19 cellular contexts compared by ENCODE assay signal in genomic region chr20:61785567-61785816, GRCh38.
DNase-seq lines count a peak whose midpoint lies in the region; ATAC-seq and TF ChIP-seq lines count a peak whose summit lies in the region.
"Had no signal": no experiment of that assay in that cellular context is flagged by ENCODE, and none has a peak within 500 bp of the region (broad histone marks: within the 10 kb centered on the region; RNA-seq: fewer than 3 reads in every experiment).

No MANE protein-coding gene starts in this region.

- peak; percentile 58 for DNase-seq in osteoblast (ENCODE audit: insufficient read length, low spot score, missing footprints)
- no peak for DNase-seq in G401 (ENCODE audit: low spot score)
- DNase-seq in HFFc6 = no peak
- DNase-seq: 8988T; ACHN; AML-193; BE2C; CD4-positive, CD25-positive, alpha-beta regulatory T cell; CD8-positive, alpha-beta T cell; DMS 273 treated with DMSO at 0.1 percent for 48 hours; EL; GF-D8; GOT3 had no signal

- peaks cover 19% of the 10 kb centered on the region for H3K27me3 Mint-ChIP-seq in HFFc6 (ENCODE audit: insufficient read depth)
- H3K27me3 Mint-ChIP-seq: CD4-positive, CD25-positive, alpha-beta regulatory T cell had no signal

- H3K4me1 Mint-ChIP-seq in HFFc6 (ENCODE audit: low read depth) = no peaks in the 10 kb centered on the region
- H3K4me1 Mint-ChIP-seq: CD4-positive, CD25-positive, alpha-beta regulatory T cell had no signal

- no peaks in the 10 kb centered on the region for H3K36me3 ChIP-seq in BLaER1
- no peaks in the 10 kb centered on the region for H3K36me3 ChIP-seq in osteoblast (ENCODE audit: insufficient read depth, low read length)
- H3K36me3 ChIP-seq: BE2C, HAP-1 had no signal

- H3K4me1 ChIP-seq in BLaER1 (peaks cover 44% of the 10 kb centered on the region), osteoblast (ENCODE audit: insufficient read depth, low read length) (no peaks in the 10 kb centered on the region)
- H3K4me1 ChIP-seq: A549, BE2C, HAP-1 had no signal

- H3K4me2 ChIP-seq in BLaER1 (peak overlapping the region; percentile 75), osteoblast (ENCODE audit: insufficient read depth, low read length) (no peak overlapping the region)
- H3K4me2 ChIP-seq: A549 had no signal

- H3K27ac Mint-ChIP-seq in HFFc6 = no peak overlapping the region
- H3K27ac Mint-ChIP-seq: CD4-positive, CD25-positive, alpha-beta regulatory T cell; CD8-positive, alpha-beta T cell had no signal

- H2AFZ ChIP-seq in osteoblast (ENCODE audit: low read length) = no peak overlapping the region

- no peak overlapping the region for H3K27ac ChIP-seq in BLaER1
- H3K27ac ChIP-seq in VCaP = peak overlapping the region; percentile 77
- no peak overlapping the region for H3K27ac ChIP-seq in osteoblast (ENCODE audit: low read depth, low read length)
- H3K27ac ChIP-seq: A549, C4-2B had no signal

- no peaks in the 10 kb centered on the region for H4K20me1 ChIP-seq in BLaER1
- no peaks in the 10 kb centered on the region for H4K20me1 ChIP-seq in osteoblast (ENCODE audit: insufficient read depth, low read length)

- H3K27me3 ChIP-seq in BLaER1 = no peaks in the 10 kb centered on the region
- no peaks in the 10 kb centered on the region for H3K27me3 ChIP-seq in osteoblast (ENCODE audit: insufficient read depth, low read length)
- H3K27me3 ChIP-seq: BE2C had no signal

- H3K4me3 Mint-ChIP-seq in HFFc6 = no peak overlapping the region
- H3K4me3 Mint-ChIP-seq: CD4-positive, CD25-positive, alpha-beta regulatory T cell; CD8-positive, alpha-beta T cell had no signal

- no peaks in the 10 kb centered on the region for H3K79me2 ChIP-seq in osteoblast (ENCODE audit: insufficient read depth, low read length)

- ATAC-seq in GM18519 (IDR thresholded peaks at IDR 0.05; ENCODE audit: low FRiP score, unreplicated experiment) = no peak
- ATAC-seq: CD8-positive, alpha-beta T cell had no signal

- peaks cover 4% of the 10 kb centered on the region for H3K36me3 Mint-ChIP-seq in HFFc6 (ENCODE audit: low read depth)
- H3K36me3 Mint-ChIP-seq: CD4-positive, CD25-positive, alpha-beta regulatory T cell; CD8-positive, alpha-beta T cell had no signal

- TF ChIP-seq CTCF in VCaP (conservative IDR thresholded peaks at IDR 0.05) (no peak), osteoblast (IDR thresholded peaks at IDR 0.05; ENCODE audit: extremely low read depth, low read depth, low read length) (no peak), HFFc6 (IDR thresholded peaks at IDR 0.05) (no peak)

- H3K4me3 ChIP-seq in BLaER1 (no peak overlapping the region), osteoblast (ENCODE audit: insufficient read depth, low read length) (no peak overlapping the region)
- H3K4me3 ChIP-seq: A549, HAP-1 had no signal

- H3K9me3 ChIP-seq in BLaER1 (peaks cover 8% of the 10 kb centered on the region; the same call in 1 of the 2 replicates), osteoblast (ENCODE audit: low read depth, low read length) (no peaks in the 10 kb centered on the region)
- H3K9me3 ChIP-seq: A549, BE2C, HAP-1 had no signal

- in situ Hi-C loops in G401 (cut with HindIII; ENCODE audit: low sequenced_read_pairs) = no loop called here

- H3K9ac ChIP-seq in BLaER1 = no peak overlapping the region

- peaks cover 31% of the 10 kb centered on the region for H3K9me3 Mint-ChIP-seq in HFFc6
